ENCODE assay signal across 15 cellular contexts in genomic region chr14:33539918-33540357, GRCh38.
"Had no signal": no experiment of that assay in that cellular context is flagged by ENCODE, and none has a peak within 500 bp of the region (broad histone marks: within the 10 kb centered on the region; RNA-seq: fewer than 3 reads in every experiment).

No MANE protein-coding gene starts in this region.

- H3K9ac ChIP-seq: parathyroid adenoma had no signal

- H3K79me2 ChIP-seq: parathyroid adenoma had no signal

- H3K27ac Mint-ChIP-seq: naive B cell; stimulated activated effector memory CD8-positive, alpha-beta T cell treated with anti-CD3 and anti-CD28 coated beads, Interleukin-12 subunit alpha, Interleukin-12 subunit beta, amount 100 ng/mL, for 72 hours had no signal

- ATAC-seq: activated CD4-positive, CD25-positive, alpha-beta regulatory T cell treated with anti-CD3 and anti-CD28 coated beads, Interleukin-2, amount 50 U/mL, for 24 hours; left lung; stimulated activated effector memory CD8-positive, alpha-beta T cell treated with anti-CD3 and anti-CD28 coated beads, Interleukin-12 subunit alpha, Interleukin-12 subunit beta, amount 100 ng/mL, for 72 hours had no signal

- H3K27me3 ChIP-seq: colonic mucosa, left lung, transverse colon had no signal

- H3K4me1 ChIP-seq: colonic mucosa, left lung had no signal

- H3K4me1 Mint-ChIP-seq: naive B cell; stimulated activated effector memory CD8-positive, alpha-beta T cell treated with anti-CD3 and anti-CD28 coated beads, Interleukin-12 subunit alpha, Interleukin-12 subunit beta, amount 100 ng/mL, for 72 hours had no signal

- FAIRE-seq: keratinocyte had no signal

- H3K4me3 ChIP-seq: colonic mucosa, left lung, transverse colon had no signal

- H3K4me3 Mint-ChIP-seq: naive B cell; stimulated activated effector memory CD8-positive, alpha-beta T cell treated with anti-CD3 and anti-CD28 coated beads, Interleukin-12 subunit alpha, Interleukin-12 subunit beta, amount 100 ng/mL, for 72 hours had no signal

- H3K27me3 Mint-ChIP-seq: naive B cell had no signal

- H3K9me3 Mint-ChIP-seq: naive B cell had no signal

- H2AFZ ChIP-seq: parathyroid adenoma had no signal

- H3K36me3 Mint-ChIP-seq: naive B cell; stimulated activated effector memory CD8-positive, alpha-beta T cell treated with anti-CD3 and anti-CD28 coated beads, Interleukin-12 subunit alpha, Interleukin-12 subunit beta, amount 100 ng/mL, for 72 hours had no signal

- DNase-seq: activated naive CD4-positive, alpha-beta T cell treated with Interleukin-2 at 50 U/mL for 16 hours; activated T-cell treated with anti-CD3 and anti-CD28 coated beads for 4 hours; colonic mucosa; effector CD8-positive, alpha-beta T cell; left lung; naive B cell; retina; T-helper 1 cell; T1000; transverse colon had no signal

- H3K9me3 ChIP-seq: colonic mucosa, left lung, transverse colon had no signal

- H3K36me3 ChIP-seq: colonic mucosa, left lung, transverse colon had no signal

- H3K27ac ChIP-seq: colonic mucosa, epithelial cell of prostate, left lung, parathyroid adenoma, transverse colon had no signal
